Comparison of ENCODE assay signal across 8 cellular contexts in the genomic region with DNA sequence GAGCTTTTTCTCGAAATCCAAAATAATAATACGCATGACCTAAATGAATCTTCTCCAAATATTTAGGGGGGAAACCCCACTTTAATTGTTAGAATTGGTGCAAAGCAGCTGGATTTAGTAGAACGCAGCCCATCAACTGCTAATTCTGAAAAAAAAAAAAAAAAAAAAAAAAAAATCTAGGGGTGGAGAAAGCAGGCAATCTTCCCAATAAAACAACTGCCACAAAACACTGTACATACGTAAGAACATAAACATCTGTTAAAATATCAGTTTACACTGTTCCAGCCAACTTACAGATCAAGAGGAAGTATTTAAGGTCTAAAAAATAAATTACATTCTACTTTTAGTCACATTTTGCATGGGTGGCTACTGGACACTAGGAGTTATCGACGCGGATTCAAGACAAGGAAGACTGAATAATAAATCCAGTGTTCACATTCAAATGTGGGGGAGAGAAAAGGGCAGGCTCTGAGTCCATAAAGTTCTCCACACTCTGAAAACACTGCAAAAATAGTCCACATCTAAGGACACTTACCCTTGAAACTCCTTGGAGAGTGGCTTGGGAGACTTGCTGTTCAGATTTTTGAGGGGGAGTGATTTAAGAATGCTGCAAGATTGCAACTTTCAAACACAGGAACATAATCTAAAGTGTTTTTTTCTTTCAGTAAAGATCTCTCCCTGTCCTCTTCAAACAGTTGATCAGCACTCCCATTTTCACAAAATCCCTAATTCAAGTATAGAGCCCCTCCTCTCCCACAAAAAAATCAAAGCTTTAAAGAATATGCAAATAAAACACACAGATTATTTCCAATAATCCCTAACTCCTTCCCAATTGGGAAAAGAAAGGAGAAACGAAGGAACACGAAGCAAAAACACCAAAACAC. TPM values are rescaled to one million over a fixed set of nuclear protein-coding genes. Genes with fewer than 3 reads are reported as not detected.
DNase-seq lines count a peak whose midpoint lies in the region; ATAC-seq, FAIRE-seq and TF ChIP-seq lines count a peak whose summit lies in the region.

No MANE protein-coding gene starts in this region.

- peak overlapping the region; percentile 98 for H3K27ac Mint-ChIP-seq in memory B cell

- H2AFZ ChIP-seq in MM.1S (ENCODE audit: low read length), result peak overlapping the region; percentile 97

- H3K27me3 Mint-ChIP-seq in memory B cell, result no peaks in the 10 kb centered on the region

- WGBS in upper lobe of left lung, 2 donors, result 15 to 18% methylated on average over 9 of the region's 9 CpGs

- no peak for TF ChIP-seq POLR2A in upper lobe of left lung (IDR thresholded peaks at IDR 0.05)

- peaks cover 32% of the 10 kb centered on the region for H3K36me3 ChIP-seq in DOHH2 (ENCODE audit: control insufficient read depth, low read length)
- peaks cover 4% of the 10 kb centered on the region; the same call in 1 of the 2 replicates for H3K36me3 ChIP-seq in MM.1S (replicated peaks; ENCODE audit: insufficient read depth, low read length)
- H3K36me3 ChIP-seq in bronchial epithelial cell (ENCODE audit: control insufficient read depth, insufficient read depth, low read length), result no peaks in the 10 kb centered on the region
- H3K36me3 ChIP-seq in upper lobe of left lung, result peaks cover 0 to 7% (median 5%) of the 10 kb centered on the region in 4 donors

- H3K79me2 ChIP-seq in DOHH2 (ENCODE audit: control insufficient read depth, low read length) (peaks cover 78% of the 10 kb centered on the region), MM.1S (ENCODE audit: low read length) (peaks cover 69% of the 10 kb centered on the region)

- H3K4me3 ChIP-seq in DOHH2 (ENCODE audit: low read length), result peak overlapping the region; percentile 96
- H3K4me3 ChIP-seq in MM.1S (ENCODE audit: low read length), result peak overlapping the region; percentile 96
- peak overlapping the region; percentile 65 for H3K4me3 ChIP-seq in bronchial epithelial cell (ENCODE audit: low read depth, low read length)
- H3K4me3 ChIP-seq in upper lobe of left lung, result peak overlapping the region; percentile 66 to 87 (median 80)

- peak overlapping the region; percentile 98 for H3K4me3 Mint-ChIP-seq in memory B cell

- no peak for FAIRE-seq in bronchial epithelial cell (lab: Jason Lieb, UNC)

- H3K9ac ChIP-seq in MM.1S (ENCODE audit: low read length), result peak overlapping the region; percentile 93; the same call in 1 of the 2 replicates

- H3K4me1 ChIP-seq in DOHH2 (ENCODE audit: control insufficient read depth, low read length) (peaks cover 20% of the 10 kb centered on the region), MM.1S (ENCODE audit: low read length) (peaks cover 7% of the 10 kb centered on the region; the same call in 1 of the 2 replicates), upper lobe of left lung (peaks cover 20 to 37% (median 32%) of the 10 kb centered on the region in 4 donors)

- peaks cover 8% of the 10 kb centered on the region for H3K36me3 Mint-ChIP-seq in memory B cell

- H3K9me3 Mint-ChIP-seq in memory B cell, result no peaks in the 10 kb centered on the region

- H3F3A ChIP-seq in DOHH2 (ENCODE audit: control insufficient read depth, insufficient read depth) (no peaks in the 10 kb centered on the region), MM.1S (ENCODE audit: insufficient read depth, low read length) (no peaks in the 10 kb centered on the region)

- H3K27me3 ChIP-seq in DOHH2 (ENCODE audit: control insufficient read depth, low read length), result no peaks in the 10 kb centered on the region
- H3K27me3 ChIP-seq in MM.1S (replicated peaks; ENCODE audit: insufficient read depth, low read length), result no peaks in the 10 kb centered on the region
- H3K27me3 ChIP-seq in bronchial epithelial cell (ENCODE audit: control insufficient read depth, insufficient read depth, low read length), result no peaks in the 10 kb centered on the region
- no peaks in the 10 kb centered on the region for H3K27me3 ChIP-seq in upper lobe of left lung

- peak overlapping the region; percentile 78; the same call in 1 of the 2 replicates for H3K27ac ChIP-seq in DOHH2 (ENCODE audit: low read depth, low read length)
- H3K27ac ChIP-seq in MM.1S (ENCODE audit: low read length), result peak overlapping the region; percentile 84; the same call in 1 of the 2 replicates
- H3K27ac ChIP-seq in upper lobe of left lung, result peak overlapping the region; percentile 98 to 100 (median 99)

- H3K4me1 Mint-ChIP-seq in memory B cell, result peaks cover 34% of the 10 kb centered on the region

- TF ChIP-seq CTCF in DOHH2 (IDR thresholded peaks at IDR 0.05; ENCODE audit: low read depth, low read length, poor library complexity, severe bottlenecking) (no peak), MM.1S (IDR thresholded peaks at IDR 0.05; ENCODE audit: low read length) (no peak), bronchial epithelial cell (IDR thresholded peaks at IDR 0.05; ENCODE audit: insufficient read depth, low read length, severe bottlenecking) (no peak), upper lobe of left lung (IDR thresholded peaks at IDR 0.05) (no peak)

- H3K4me2 ChIP-seq in DOHH2 (ENCODE audit: low read length) (peak overlapping the region; percentile 99), MM.1S (ENCODE audit: low read depth, low read length) (peak overlapping the region; percentile 77)

- ATAC-seq in memory B cell (ENCODE audit: low read depth) (no peak), upper lobe of left lung (ENCODE audit: low FRiP score in 2 of 2) (no peak), GM18868 (IDR thresholded peaks at IDR 0.05; ENCODE audit: unreplicated experiment) (no peak), HG03432 (IDR thresholded peaks at IDR 0.05; ENCODE audit: unreplicated experiment) (no peak)

- H3K9me3 ChIP-seq in DOHH2 (ENCODE audit: control insufficient read depth, insufficient read depth, low read length) (no peaks in the 10 kb centered on the region), MM.1S (replicated peaks; ENCODE audit: insufficient read depth, low read length) (no peaks in the 10 kb centered on the region), upper lobe of left lung (no peaks in the 10 kb centered on the region)

- H4K20me1 ChIP-seq in DOHH2 (ENCODE audit: control insufficient read depth, insufficient read depth, low read depth, low read length), result peaks cover 11% of the 10 kb centered on the region
- no peaks in the 10 kb centered on the region for H4K20me1 ChIP-seq in MM.1S (ENCODE audit: insufficient read depth, low read length)

- no peak for TF ChIP-seq EP300 in upper lobe of left lung (IDR thresholded peaks at IDR 0.05)

- DNase-seq in MM.1S, result no peak
- DNase-seq in bronchial epithelial cell (ENCODE audit: low read depth), result peak; percentile 19
- DNase-seq in memory B cell (ENCODE audit: low spot score in 2 of 2), result no peak
- no peak for DNase-seq in upper lobe of left lung
- DNase-seq in stimulated activated CD4-positive, alpha-beta T cell treated with anti-CD3 and anti-CD28 coated beads, Interleukin-15, amount 100 ng/mL, for 24 hours, result no peak

- H3K9me2 ChIP-seq in DOHH2 (replicated peaks; ENCODE audit: control insufficient read depth, low read length), result no peaks in the 10 kb centered on the region
- no peaks in the 10 kb centered on the region for H3K9me2 ChIP-seq in MM.1S (replicated peaks; ENCODE audit: insufficient read depth, low read length)

RNA-seq across cellular contexts. Expression of gene APPBP2, which starts 1.3 kb away (rescaled TPM):
- 15.5 and 17.3 TPM in 2 replicates for total RNA-seq in bronchial epithelial cell
- total RNA-seq in upper lobe of left lung, result 10 to 100 TPM; 17.4 to 42.9 (median 28.7) TPM
